Comparison of ENCODE assay signal across 18 cellular contexts in the genomic region with DNA sequence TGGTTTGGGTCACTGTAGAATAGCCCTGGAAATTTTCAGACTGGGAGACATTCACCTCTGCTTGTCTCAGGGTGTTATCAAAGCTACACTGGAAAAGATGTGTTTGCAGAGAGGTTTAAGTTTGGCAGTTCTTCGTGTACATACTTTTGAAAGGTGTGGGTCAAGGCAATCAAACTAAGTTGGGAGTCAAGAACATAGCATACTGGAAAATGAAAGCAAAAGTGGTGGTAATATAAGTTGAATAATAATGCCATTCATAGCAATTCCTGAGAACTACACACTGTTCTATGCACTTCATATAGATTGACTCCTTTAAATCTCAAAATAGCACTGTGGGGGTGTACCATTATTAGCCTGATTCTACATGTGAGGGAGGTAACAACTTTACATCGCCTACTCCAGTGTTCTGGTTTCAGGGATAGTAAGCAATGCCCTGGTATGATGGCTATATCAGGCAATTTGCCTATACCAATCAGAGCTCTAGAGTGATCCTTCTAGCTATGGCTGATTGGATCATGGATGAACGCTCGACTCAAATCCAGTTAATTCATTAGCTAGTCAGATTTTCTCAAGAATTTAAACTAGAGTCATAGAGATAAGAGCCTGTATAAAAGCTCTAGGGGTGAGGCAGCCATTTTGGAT. TPM values are rescaled to one million over a fixed set of nuclear protein-coding genes. Genes with fewer than 3 reads are reported as not detected.
DNase-seq lines count a peak whose midpoint lies in the region; ATAC-seq and TF ChIP-seq lines count a peak whose summit lies in the region.
"Had no signal": no experiment of that assay in that cellular context is flagged by ENCODE, and none has a peak within 500 bp of the region (broad histone marks: within the 10 kb centered on the region; RNA-seq: fewer than 3 reads in every experiment).

No MANE protein-coding gene starts in this region.

- H3K4me3 ChIP-seq in GM23338: no peak overlapping the region
- no peak overlapping the region for H3K4me3 ChIP-seq in naive thymus-derived CD4-positive, alpha-beta T cell (ENCODE audit: low read length)

- H3K4me3 Mint-ChIP-seq in CD4-positive, alpha-beta T cell: no peak overlapping the region
- no peak overlapping the region for H3K4me3 Mint-ChIP-seq in GM23338
- no peak overlapping the region for H3K4me3 Mint-ChIP-seq in activated CD8-positive, alpha-beta T cell treated with anti-CD3 and anti-CD28 coated beads, Interleukin-2, amount 10 ng/mL, durations not matched to agents 7 days and 5 days
- H3K4me3 Mint-ChIP-seq in naive thymus-derived CD4-positive, alpha-beta T cell: peak overlapping the region in 3 of 10 donors; percentile 10 to 31 (median 29)
- H3K4me3 Mint-ChIP-seq: central memory CD8-positive, alpha-beta T cell had no signal

- POLR2A ChIA-PET in CD4-positive, alpha-beta T cell (lab: Charles Lee): interaction anchor here (1.0 to 1.2 kb wide), 2 partner anchors 42 to 46 kb away, joined by 4 to 5 read pairs; no protein-coding TSS in a partner anchor
- POLR2A ChIA-PET in activated CD8-positive, alpha-beta T cell treated with anti-CD3 and anti-CD28 coated beads, Interleukin-2, amount 10 ng/mL, durations not matched to agents 7 days and 5 days (lab: Charles Lee): interaction anchor here (0.7 to 6.9 kb wide), 3 partner anchors 16 to 77 kb away, joined by 3 to 71 read pairs (median 4); a partner anchor contains a TSS
- POLR2A ChIA-PET in naive thymus-derived CD4-positive, alpha-beta T cell (lab: Charles Lee): interaction anchor here (0.8 to 1.5 kb wide), 4 partner anchors 11 to 45 kb away, joined by 3 to 4 read pairs (median 3); no protein-coding TSS in a partner anchor
- POLR2A ChIA-PET in RWPE1 (lab: Yijun Ruan, JAX; ENCODE audit: low non-redundant PET): no interaction called here

- H2AFZ ChIP-seq in GM23338: 0 out of 2 replicates have a peak overlapping the region, but pooled peaks have one; percentile 52

- H3K4me1 Mint-ChIP-seq in CD4-positive, alpha-beta T cell (ENCODE audit: low read depth): peaks cover 53% of the 10 kb centered on the region
- peaks cover 4% of the 10 kb centered on the region for H3K4me1 Mint-ChIP-seq in GM23338
- H3K4me1 Mint-ChIP-seq in activated CD8-positive, alpha-beta T cell treated with anti-CD3 and anti-CD28 coated beads, Interleukin-2, amount 10 ng/mL, durations not matched to agents 7 days and 5 days (ENCODE audit: low read depth): peaks cover 69% of the 10 kb centered on the region
- peaks cover 28 to 73% (median 54%) of the 10 kb centered on the region in 7 donors for H3K4me1 Mint-ChIP-seq in naive thymus-derived CD4-positive, alpha-beta T cell

- 0 out of 2 replicates have a peak, but pooled peaks cover 6% of the 10 kb centered on the region for H3K9me2 ChIP-seq in GM23338 (ENCODE audit: insufficient read depth)

- H4K20me1 ChIP-seq in GM23338 (replicated peaks; ENCODE audit: insufficient read depth): no peaks in the 10 kb centered on the region

- no peak for ATAC-seq in CD4-positive, alpha-beta T cell (ENCODE audit: poor library complexity)
- ATAC-seq in GM23338: no peak
- ATAC-seq in activated CD8-positive, alpha-beta T cell treated with anti-CD3 and anti-CD28 coated beads, Interleukin-2, amount 10 ng/mL, durations not matched to agents 7 days and 5 days: no peak
- ATAC-seq in naive thymus-derived CD4-positive, alpha-beta T cell: no peak
- ATAC-seq: left lobe of liver, Right ventricle myocardium inferior had no signal

- no peaks in the 10 kb centered on the region for H3K9me3 ChIP-seq in CD4-positive, alpha-beta T cell (ENCODE audit: control insufficient read depth, low read length)
- no peaks in the 10 kb centered on the region for H3K9me3 ChIP-seq in naive thymus-derived CD4-positive, alpha-beta T cell (ENCODE audit: control insufficient read depth in 2 of 3, low read length in 3 of 3)
- H3K9me3 ChIP-seq: Caco-2 had no signal

- no peaks in the 10 kb centered on the region for H3K27me3 ChIP-seq in CD4-positive, alpha-beta T cell (ENCODE audit: control insufficient read depth, insufficient read depth, low read length)
- H3K27me3 ChIP-seq in GM23338 (ENCODE audit: insufficient read depth): no peaks in the 10 kb centered on the region
- H3K27me3 ChIP-seq in naive thymus-derived CD4-positive, alpha-beta T cell (ENCODE audit: control insufficient read depth in 2 of 2, insufficient read depth in 2 of 2, low read length in 2 of 2): no peaks in the 10 kb centered on the region

- TF ChIP-seq POLR2A in erythroblast (IDR thresholded peaks at IDR 0.05; ENCODE audit: low read length): no peak

- no peak for TF ChIP-seq CTCF in CD4-positive, alpha-beta T cell (IDR thresholded peaks at IDR 0.05)
- TF ChIP-seq CTCF in GM23338 (conservative IDR thresholded peaks at IDR 0.05; ENCODE audit: low read depth in 2 of 2): no peak
- no peak for TF ChIP-seq CTCF in RWPE1 (conservative IDR thresholded peaks at IDR 0.05; ENCODE audit: low read depth)

- no peaks in the 10 kb centered on the region for H3K4me1 ChIP-seq in GM23338 (ENCODE audit: insufficient read depth)
- H3K4me1 ChIP-seq in naive thymus-derived CD4-positive, alpha-beta T cell (ENCODE audit: control insufficient read depth in 2 of 2, insufficient read depth in 2 of 2, low read length in 2 of 2): peaks cover 25 to 43% of the 10 kb centered on the region in 2 donors

- intact Hi-C loops in CD4-positive, alpha-beta T cell (cut with DNase I, micrococcal nuclease): loop anchor here in 1 of 2 experiments (5.0 kb wide), 2 partner anchors 37 to 38 kb away; no protein-coding TSS in a partner anchor
- intact Hi-C loops in naive thymus-derived CD4-positive, alpha-beta T cell (cut with micrococcal nuclease): no loop called here

- H3F3A ChIP-seq in GM23338 (replicated peaks; ENCODE audit: low read depth): no peaks in the 10 kb centered on the region

- CTCF ChIA-PET in CD4-positive, alpha-beta T cell (lab: Charles Lee): interaction anchor here (0.8 to 1.5 kb wide), 3 partner anchors 44 to 74 kb away, joined by 3 to 5 read pairs (median 3); a partner anchor contains a TSS
- CTCF ChIA-PET in activated CD8-positive, alpha-beta T cell treated with anti-CD3 and anti-CD28 coated beads, Interleukin-2, amount 10 ng/mL, durations not matched to agents 7 days and 5 days (lab: Charles Lee): interaction anchor here (0.6 to 8.0 kb wide), 10 partner anchors 12 to 169 kb away, joined by 3 to 88 read pairs (median 4); a partner anchor contains a TSS
- CTCF ChIA-PET in naive thymus-derived CD4-positive, alpha-beta T cell (lab: Charles Lee): interaction anchor here (0.8 kb wide), 1 partner anchor 75 kb away, joined by 4 read pairs; no protein-coding TSS in a partner anchor
- CTCF ChIA-PET in RWPE1 (lab: Yijun Ruan, JAX): interaction anchor here (0.5 to 1.5 kb wide), 2 partner anchors 8 to 17 kb away, joined by 4 to 5 read pairs; no protein-coding TSS in a partner anchor

- no peaks in the 10 kb centered on the region for H3K27me3 Mint-ChIP-seq in CD4-positive, alpha-beta T cell
- peaks cover 3% of the 10 kb centered on the region for H3K27me3 Mint-ChIP-seq in GM23338 (ENCODE audit: insufficient read depth, low read depth, poor library complexity)
- no peaks in the 10 kb centered on the region for H3K27me3 Mint-ChIP-seq in activated CD8-positive, alpha-beta T cell treated with anti-CD3 and anti-CD28 coated beads, Interleukin-2, amount 10 ng/mL, durations not matched to agents 7 days and 5 days (ENCODE audit: low read depth)
- no peaks in the 10 kb centered on the region for H3K27me3 Mint-ChIP-seq in naive thymus-derived CD4-positive, alpha-beta T cell
- H3K27me3 Mint-ChIP-seq: central memory CD8-positive, alpha-beta T cell had no signal

- no peaks in the 10 kb centered on the region for H3K36me3 ChIP-seq in GM23338 (ENCODE audit: insufficient read depth)
- no peaks in the 10 kb centered on the region for H3K36me3 ChIP-seq in naive thymus-derived CD4-positive, alpha-beta T cell (ENCODE audit: control insufficient read depth in 2 of 3, insufficient read depth in 3 of 3, low read length in 3 of 3)

- no peaks in the 10 kb centered on the region for H3K9me3 Mint-ChIP-seq in CD4-positive, alpha-beta T cell
- H3K9me3 Mint-ChIP-seq in GM23338: no peaks in the 10 kb centered on the region; the same call in 2 of the 3 replicates
- H3K9me3 Mint-ChIP-seq in activated CD8-positive, alpha-beta T cell treated with anti-CD3 and anti-CD28 coated beads, Interleukin-2, amount 10 ng/mL, durations not matched to agents 7 days and 5 days (ENCODE audit: insufficient read depth): no peaks in the 10 kb centered on the region
- peaks cover 0 to 4% (median 0%) of the 10 kb centered on the region in 11 donors for H3K9me3 Mint-ChIP-seq in naive thymus-derived CD4-positive, alpha-beta T cell
- H3K9me3 Mint-ChIP-seq: central memory CD8-positive, alpha-beta T cell had no signal

- no peak for DNase-seq in CD4-positive, alpha-beta T cell
- DNase-seq in GM23338 (ENCODE audit: low spot score) (no peak), SKM-1 (lab: John Stamatoyannopoulos, UW; ENCODE audit: unreplicated experiment) (no peak), RWPE1 (ENCODE audit: low spot score) (no peak), erythroblast (lab: John Stamatoyannopoulos, UW) (no peak)
- DNase-seq in activated CD8-positive, alpha-beta T cell treated with anti-CD3 and anti-CD28 coated beads, Interleukin-2, amount 10 ng/mL, durations not matched to agents 7 days and 5 days: no peak
- DNase-seq in naive thymus-derived CD4-positive, alpha-beta T cell: no peak
- DNase-seq: activated effector memory CD4-positive, alpha-beta T cell treated with Interleukin-2 at 50 U/mL for 16 hours; amygdala; Caco-2; GOT3; NCI-H1105 treated with DMSO at 0.1 percent for 48 hours; NCI-H524 treated with DMSO at 0.1 percent for 48 hours; stimulated activated CD8-positive, alpha-beta memory T cell treated with anti-CD3 and anti-CD28 coated beads, Interleukin-4, amount 100 ng/mL, for 48 hours had no signal

- H3K36me3 Mint-ChIP-seq in CD4-positive, alpha-beta T cell (ENCODE audit: low read depth): no peaks in the 10 kb centered on the region
- no peaks in the 10 kb centered on the region for H3K36me3 Mint-ChIP-seq in GM23338 (ENCODE audit: low read depth)
- peaks cover 10% of the 10 kb centered on the region for H3K36me3 Mint-ChIP-seq in activated CD8-positive, alpha-beta T cell treated with anti-CD3 and anti-CD28 coated beads, Interleukin-2, amount 10 ng/mL, durations not matched to agents 7 days and 5 days (ENCODE audit: low read depth)
- H3K36me3 Mint-ChIP-seq in naive thymus-derived CD4-positive, alpha-beta T cell: peaks cover 0 to 24% (median 0%) of the 10 kb centered on the region in 5 donors

- peak overlapping the region; percentile 70 for H3K27ac Mint-ChIP-seq in CD4-positive, alpha-beta T cell
- no peak overlapping the region for H3K27ac Mint-ChIP-seq in GM23338
- peak overlapping the region; percentile 62 for H3K27ac Mint-ChIP-seq in activated CD8-positive, alpha-beta T cell treated with anti-CD3 and anti-CD28 coated beads, Interleukin-2, amount 10 ng/mL, durations not matched to agents 7 days and 5 days
- peak overlapping the region in 5 of 9 donors; percentile 22 to 96 (median 31) for H3K27ac Mint-ChIP-seq in naive thymus-derived CD4-positive, alpha-beta T cell

- no peak overlapping the region for H3K4me2 ChIP-seq in GM23338
- H3K4me2 ChIP-seq: KMS-11 had no signal

- no peaks in the 10 kb centered on the region for H3K79me2 ChIP-seq in GM23338 (replicated peaks; ENCODE audit: insufficient read depth)

- no peak overlapping the region for H3K27ac ChIP-seq in CD4-positive, alpha-beta T cell (ENCODE audit: low read depth, low read length)
- H3K27ac ChIP-seq in GM23338 (ENCODE audit: low read depth) (no peak overlapping the region), RWPE1 (no peak overlapping the region)
- H3K27ac ChIP-seq in naive thymus-derived CD4-positive, alpha-beta T cell (ENCODE audit: low read depth, low read length): no peak overlapping the region
- H3K27ac ChIP-seq: KMS-11 had no signal

RNA-seq across cellular contexts. Expression of a gene that starts 44.6 kb away (rescaled TPM):
- total RNA-seq in CD4-positive, alpha-beta T cell: 10 to 100 TPM; 66.6 to 69.7 TPM
- total RNA-seq in GM23338 (2014; rRNA removed; shearing (Covaris generic)): 1.1 and 1.2 TPM in 2 replicates
- polyA plus RNA-seq in GM23338 (2016; fragmentation: Nextera tagmentation; extraction: Ambion mirVana): 0.54 and 1.1 TPM in 2 replicates
- total RNA-seq in activated CD8-positive, alpha-beta T cell treated with anti-CD3 and anti-CD28 coated beads, Interleukin-2, amount 10 ng/mL, durations not matched to agents 7 days and 5 days: 100 to 1,000 TPM; 161 to 165 TPM
- total RNA-seq in naive thymus-derived CD4-positive, alpha-beta T cell: 100 to 1,000 TPM; 100 to 182 (median 101) TPM
- polyA plus RNA-seq in naive thymus-derived CD4-positive, alpha-beta T cell: 100 to 1,000 TPM in 1 of 2 donors, 10 to 100 TPM in 1; 77.6 to 113 TPM

Comparison
In these comparisons a context has a peak if more than half of its experiments do, and no peak if none do; other contexts are left out.
1. RNA of a gene that starts 44.6 kb away (total RNA-seq): 161 to 165 TPM in activated CD8-positive, alpha-beta T cell treated with anti-CD3 and anti-CD28 coated beads, Interleukin-2, amount 10 ng/mL, durations not matched to agents 7 days and 5 days, 100 to 182 TPM in naive thymus-derived CD4-positive, alpha-beta T cell and 66.6 to 69.7 TPM in CD4-positive, alpha-beta T cell; 1.1 to 1.2 TPM in GM23338; every median in the first group is over 10 times any median in the second.